25 cellular contexts compared by ENCODE assay signal in the genomic region with DNA sequence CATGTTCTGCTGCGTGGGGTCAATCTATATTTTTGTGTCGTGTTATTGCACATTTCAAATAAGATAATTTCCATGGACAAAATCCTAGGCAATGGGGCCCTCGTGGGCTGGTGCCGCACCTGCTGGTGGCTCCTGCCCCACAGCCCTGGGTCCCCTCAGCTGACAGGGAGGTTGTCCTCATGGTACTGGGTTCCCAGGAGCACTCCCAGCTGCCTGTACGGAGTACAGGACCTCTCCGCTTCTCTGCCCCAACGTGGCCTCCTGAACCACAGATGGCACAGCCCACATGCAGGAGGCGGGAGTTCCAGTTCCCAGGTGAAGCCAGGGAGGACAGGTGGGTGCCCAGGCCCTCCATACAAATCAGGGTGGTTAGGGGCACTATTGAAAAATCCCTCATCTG.
"Had no signal": no experiment of that assay in that cellular context is flagged by ENCODE, and none has a peak within 500 bp of the region (broad histone marks: within the 10 kb centered on the region; RNA-seq: fewer than 3 reads in every experiment).

No MANE protein-coding gene starts in this region.

- H3K9me3 ChIP-seq: body of pancreas, colonic mucosa, esophagus squamous epithelium, gastroesophageal sphincter had no signal

- H3K4me1 Mint-ChIP-seq: activated CD4-positive, alpha-beta T cell treated with anti-CD3 and anti-CD28 coated beads for 36 hours; activated CD4-positive, alpha-beta T cell treated with anti-CD3 and anti-CD28 coated beads, Interleukin-2, amount 10 ng/mL, durations not matched to agents 24 days and 14 days; activated T-helper 17 cell treated with anti-CD3 and anti-CD28 coated beads, Interleukin-2, amount 50 U/mL, for 72 hours had no signal

- H3K27ac Mint-ChIP-seq: activated CD4-positive, alpha-beta memory T cell treated with anti-CD3 and anti-CD28 coated beads for 36 hours; activated CD4-positive, alpha-beta T cell treated with anti-CD3 and anti-CD28 coated beads for 36 hours; activated CD4-positive, alpha-beta T cell treated with anti-CD3 and anti-CD28 coated beads, Interleukin-2, amount 10 ng/mL, durations not matched to agents 24 days and 14 days; activated CD8-positive, alpha-beta T cell treated with anti-CD3 and anti-CD28 coated beads, Interleukin-2, amount 10 ng/mL, durations not matched to agents 7 days and 5 days; activated naive CD8-positive, alpha-beta T cell; activated T-helper 17 cell treated with anti-CD3 and anti-CD28 coated beads, Interleukin-2, amount 50 U/mL, for 72 hours had no signal

- H3K9me3 Mint-ChIP-seq: activated CD4-positive, alpha-beta memory T cell treated with anti-CD3 and anti-CD28 coated beads for 36 hours; activated CD4-positive, alpha-beta T cell treated with anti-CD3 and anti-CD28 coated beads, Interleukin-2, amount 10 ng/mL, durations not matched to agents 24 days and 14 days; activated T-cell treated with anti-CD3 and anti-CD28 coated beads, Interleukin-2, amount 50 U/mL, for 4 hours; activated T-helper 17 cell treated with anti-CD3 and anti-CD28 coated beads, Interleukin-2, amount 50 U/mL, for 72 hours had no signal

- H3K4me3 Mint-ChIP-seq: activated CD4-positive, alpha-beta memory T cell treated with anti-CD3 and anti-CD28 coated beads for 36 hours; activated CD4-positive, alpha-beta T cell treated with anti-CD3 and anti-CD28 coated beads for 36 hours; activated CD4-positive, alpha-beta T cell treated with anti-CD3 and anti-CD28 coated beads, Interleukin-2, amount 10 ng/mL, durations not matched to agents 24 days and 14 days; activated CD8-positive, alpha-beta T cell treated with anti-CD3 and anti-CD28 coated beads, Interleukin-2, amount 10 ng/mL, durations not matched to agents 7 days and 5 days; activated naive CD8-positive, alpha-beta T cell; activated T-cell treated with anti-CD3 and anti-CD28 coated beads, Interleukin-2, amount 50 U/mL, for 4 hours; activated T-helper 17 cell treated with anti-CD3 and anti-CD28 coated beads, Interleukin-2, amount 50 U/mL, for 72 hours had no signal

- H3K36me3 Mint-ChIP-seq: activated CD4-positive, alpha-beta memory T cell treated with anti-CD3 and anti-CD28 coated beads for 36 hours; activated naive CD8-positive, alpha-beta T cell had no signal

- H3K27me3 Mint-ChIP-seq: activated CD4-positive, alpha-beta memory T cell treated with anti-CD3 and anti-CD28 coated beads for 36 hours; activated CD4-positive, alpha-beta T cell treated with anti-CD3 and anti-CD28 coated beads, Interleukin-2, amount 10 ng/mL, durations not matched to agents 24 days and 14 days; activated naive CD8-positive, alpha-beta T cell had no signal

- H3K27ac ChIP-seq: body of pancreas, colonic mucosa, epithelial cell of prostate, esophagus squamous epithelium, gastroesophageal sphincter had no signal

- H3K27me3 ChIP-seq: body of pancreas, colonic mucosa had no signal

- H3K36me3 ChIP-seq: colonic mucosa, esophagus squamous epithelium, gastroesophageal sphincter had no signal

- H3K4me1 ChIP-seq: body of pancreas, colonic mucosa, esophagus squamous epithelium, gastroesophageal sphincter had no signal

- H3K4me3 ChIP-seq: body of pancreas, colonic mucosa, esophagus squamous epithelium, gastroesophageal sphincter had no signal

- ATAC-seq: activated CD4-positive, alpha-beta T cell treated with anti-CD3 and anti-CD28 coated beads for 36 hours; activated CD8-positive, alpha-beta T cell treated with anti-CD3 and anti-CD28 coated beads, Interleukin-2, amount 10 ng/mL, durations not matched to agents 7 days and 5 days; activated T-cell treated with anti-CD3 and anti-CD28 coated beads, Interleukin-2, amount 50 U/mL, for 4 hours; activated T-helper 17 cell treated with anti-CD3 and anti-CD28 coated beads, Interleukin-2, amount 50 U/mL, for 72 hours; body of pancreas had no signal

- DNase-seq: activated CD4-positive, alpha-beta memory T cell treated with anti-CD3 and anti-CD28 coated beads for 36 hours; activated CD4-positive, alpha-beta T cell treated with anti-CD3 and anti-CD28 coated beads for 36 hours; activated CD4-positive, alpha-beta T cell treated with anti-CD3 and anti-CD28 coated beads, Interleukin-2, amount 10 ng/mL, durations not matched to agents 24 days and 14 days; activated CD4-positive, CD25-positive, alpha-beta regulatory T cell; activated CD4-positive, CD25-positive, alpha-beta regulatory T cell treated with anti-CD3 and anti-CD28 coated beads, Interleukin-2, amount 50 U/mL, for 72 hours; activated CD8-positive, alpha-beta T cell treated with anti-CD3 and anti-CD28 coated beads, Interleukin-2, amount 10 ng/mL, durations not matched to agents 7 days and 5 days; activated effector memory CD4-positive, alpha-beta T cell treated with Interleukin-2 at 50 U/mL for 16 hours; activated gamma-delta T cell treated with Interleukin-2 at 50 U/mL for 16 hours; activated naive CD4-positive, alpha-beta T cell treated with anti-CD3 and anti-CD28 coated beads, Interleukin-2, amount 50 U/mL, for 16 hours; activated naive CD4-positive, alpha-beta T cell treated with Interleukin-2 at 50 U/mL for 16 hours; activated T-cell treated with anti-CD3 and anti-CD28 coated beads, Interleukin-2, amount 50 U/mL, for 4 hours; amniotic stem cell; anterior cingulate cortex; body of pancreas; central memory CD4-positive, alpha-beta T cell; cerebellar nuclear complex; colonic mucosa; effector CD8-positive, alpha-beta T cell; esophagus squamous epithelium; foreskin melanocyte; T-helper 2 cell had no signal
